10 cellular contexts compared by ENCODE assay signal in the genomic region with DNA sequence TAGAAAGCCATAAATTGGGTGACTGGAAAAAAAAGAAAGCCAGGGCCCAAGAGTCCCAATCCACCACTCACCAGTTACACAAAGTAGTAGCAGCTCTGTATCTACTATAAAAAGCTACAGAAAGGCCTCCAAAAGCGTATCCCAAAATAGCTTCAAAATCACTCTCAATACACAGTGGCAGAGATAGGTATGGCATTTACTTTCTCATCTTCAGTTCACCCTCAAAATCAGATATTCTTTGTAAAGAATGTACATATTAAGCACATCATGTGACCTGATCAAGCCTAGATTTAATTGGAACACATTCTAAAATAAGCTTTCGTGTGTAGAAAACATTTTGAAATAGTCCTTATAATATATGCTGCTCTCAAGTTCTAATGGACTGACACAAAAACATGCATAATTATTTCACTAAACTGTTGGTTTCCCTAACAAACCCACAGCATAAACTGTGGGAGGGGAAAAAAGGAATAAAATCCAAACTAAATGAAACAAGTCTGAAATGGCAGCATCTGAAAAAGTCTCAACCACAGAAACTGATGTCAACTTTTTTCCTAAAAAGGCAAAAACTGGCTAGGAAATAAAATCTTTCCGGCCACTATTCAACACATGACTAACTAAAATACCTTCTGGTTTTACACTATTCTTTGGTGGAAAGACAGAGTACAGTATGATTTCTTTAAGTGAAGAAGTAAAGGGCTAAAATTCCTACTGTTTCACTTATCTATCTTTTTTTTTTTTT. TPM values are rescaled to one million over a fixed set of nuclear protein-coding genes. Genes with fewer than 3 reads are reported as not detected.
DNase-seq lines count a peak whose midpoint lies in the region; ATAC-seq and TF ChIP-seq lines count a peak whose summit lies in the region.
"Had no signal": no experiment of that assay in that cellular context is flagged by ENCODE, and none has a peak within 500 bp of the region (broad histone marks: within the 10 kb centered on the region; RNA-seq: fewer than 3 reads in every experiment).

No MANE protein-coding gene starts in this region.

- peak overlapping the region; percentile 96 for H3K27ac Mint-ChIP-seq in activated T-cell treated with anti-CD3 and anti-CD28 coated beads, Interleukin-2, amount 50 U/mL, for 72 hours
- peak overlapping the region; percentile 40 to 79 for H3K27ac Mint-ChIP-seq in T-cell

- no peaks in the 10 kb centered on the region for H3K9me3 ChIP-seq in tibial artery
- H3K9me3 ChIP-seq: adrenal gland, spleen had no signal

- peak; percentile 10 to 46 for TF ChIP-seq CTCF in tibial artery (IDR thresholded peaks at IDR 0.05)

- peaks cover 0 to 3% of the 10 kb centered on the region in 2 donors for H3K9me3 Mint-ChIP-seq in activated T-cell treated with anti-CD3 and anti-CD28 coated beads, Interleukin-2, amount 50 U/mL, for 72 hours
- no peaks in the 10 kb centered on the region for H3K9me3 Mint-ChIP-seq in T-cell

- CTCF ChIA-PET in T-cell (lab: Charles Lee), result interaction anchor here (0.6 to 2.5 kb wide), 8 partner anchors 10 to 1295 kb away, joined by 3 to 9 read pairs (median 5); partner anchors contain the start of gene MRPL42 (in 1 of the 2)

- peak overlapping the region; percentile 46 to 74 for H3K4me3 Mint-ChIP-seq in activated T-cell treated with anti-CD3 and anti-CD28 coated beads, Interleukin-2, amount 50 U/mL, for 72 hours
- peak overlapping the region; percentile 18 to 28 (median 22) for H3K4me3 Mint-ChIP-seq in T-cell

- no peak for DNase-seq in activated T-cell treated with anti-CD3 and anti-CD28 coated beads, Interleukin-2, amount 50 U/mL, for 72 hours
- no peak for DNase-seq in activated T-cell treated with anti-CD3 and anti-CD28 coated beads, Interleukin-2, amount 50 U/mL, for 1 hour
- DNase-seq in T-cell (no peak), foreskin melanocyte (peak; percentile 52), tibial artery (no peak), NCI-H226 (no peak), HuH-7 (ENCODE audit: low spot score) (no peak)
- DNase-seq: adrenal gland, spleen had no signal

- no peaks in the 10 kb centered on the region for H3K27me3 Mint-ChIP-seq in activated T-cell treated with anti-CD3 and anti-CD28 coated beads, Interleukin-2, amount 50 U/mL, for 72 hours (ENCODE audit: low read depth)
- no peaks in the 10 kb centered on the region for H3K27me3 Mint-ChIP-seq in T-cell

- H3K4me1 ChIP-seq in tibial artery, result peaks cover 0 to 58% (median 8%) of the 10 kb centered on the region in 4 donors

- peak overlapping the region; percentile 62 to 69 for H3K27ac ChIP-seq in tibial artery
- H3K27ac ChIP-seq: adrenal gland, spleen had no signal

- no peaks in the 10 kb centered on the region for H3K27me3 ChIP-seq in tibial artery
- H3K27me3 ChIP-seq: adrenal gland, spleen had no signal

- intact Hi-C loops in tibial artery (cut with DNase I; ENCODE audit: low total_unique reads), result loop anchor here (5.0 kb wide), 1 partner anchor 429 kb away; no protein-coding TSS in a partner anchor

- no peaks in the 10 kb centered on the region for H3K36me3 ChIP-seq in tibial artery
- H3K36me3 ChIP-seq: adrenal gland had no signal

- peaks cover 4 to 10% of the 10 kb centered on the region in 2 donors for H3K36me3 Mint-ChIP-seq in activated T-cell treated with anti-CD3 and anti-CD28 coated beads, Interleukin-2, amount 50 U/mL, for 72 hours (ENCODE audit: insufficient read depth in 2 of 2)
- H3K36me3 Mint-ChIP-seq in T-cell, result peaks cover 4% of the 10 kb centered on the region

- peaks cover 85% of the 10 kb centered on the region for H3K4me1 Mint-ChIP-seq in activated T-cell treated with anti-CD3 and anti-CD28 coated beads, Interleukin-2, amount 50 U/mL, for 72 hours (ENCODE audit: low read depth)
- H3K4me1 Mint-ChIP-seq in T-cell, result peaks cover 83 to 87% (median 85%) of the 10 kb centered on the region in 3 donors

- H3K4me3 ChIP-seq in tibial artery, result no peak overlapping the region
- H3K4me3 ChIP-seq: adrenal gland, spleen had no signal

- peak; percentile 33 to 39 for ATAC-seq in activated T-cell treated with anti-CD3 and anti-CD28 coated beads, Interleukin-2, amount 50 U/mL, for 72 hours (replicated peaks in 1 of 2)
- ATAC-seq in T-cell (replicated peaks in 1 of 4) (no peak), HG02938 (IDR thresholded peaks at IDR 0.05; ENCODE audit: unreplicated experiment) (no peak)

- POLR2A ChIA-PET in T-cell (lab: Charles Lee), result interaction anchor here in 1 of 2 donors (0.6 kb wide), 1 partner anchor 62 kb away, joined by 3 read pairs; no protein-coding TSS in a partner anchor

RNA-seq across cellular contexts. Expression of gene UBE2N, which starts 25.9 kb away (rescaled TPM):
- total RNA-seq in activated T-cell treated with anti-CD3 and anti-CD28 coated beads, Interleukin-2, amount 50 U/mL, for 72 hours, result 100 to 1,000 TPM; 116 to 125 TPM
- total RNA-seq in T-cell, result 10 to 100 TPM; 66.3 to 81.7 (median 79.2) TPM

RNA-seq across cellular contexts. Expression of gene NUDT4, which starts 38.2 kb away (rescaled TPM):
- 10 to 100 TPM; 72.0 to 93.4 TPM for total RNA-seq in activated T-cell treated with anti-CD3 and anti-CD28 coated beads, Interleukin-2, amount 50 U/mL, for 72 hours
- total RNA-seq in T-cell, result 10 to 100 TPM; 40.7 to 85.2 (median 46.0) TPM

RNA-seq across cellular contexts. Expression of gene MRPL42, which starts 51.4 kb away (rescaled TPM):
- total RNA-seq in activated T-cell treated with anti-CD3 and anti-CD28 coated beads, Interleukin-2, amount 50 U/mL, for 72 hours, result 10 to 100 TPM; 54.2 to 68.3 TPM
- 10 to 100 TPM; 35.1 to 46.7 (median 40.4) TPM for total RNA-seq in T-cell

Comparison
In these comparisons a context has a peak if more than half of its experiments do, and no peak if none do; other contexts are left out.
1. ATAC-seq: peak in activated T-cell treated with anti-CD3 and anti-CD28 coated beads, Interleukin-2, amount 50 U/mL, for 72 hours (2 of 2); none in T-cell (0 of 4) and HG02938 (single experiment).